In the genomic region with DNA sequence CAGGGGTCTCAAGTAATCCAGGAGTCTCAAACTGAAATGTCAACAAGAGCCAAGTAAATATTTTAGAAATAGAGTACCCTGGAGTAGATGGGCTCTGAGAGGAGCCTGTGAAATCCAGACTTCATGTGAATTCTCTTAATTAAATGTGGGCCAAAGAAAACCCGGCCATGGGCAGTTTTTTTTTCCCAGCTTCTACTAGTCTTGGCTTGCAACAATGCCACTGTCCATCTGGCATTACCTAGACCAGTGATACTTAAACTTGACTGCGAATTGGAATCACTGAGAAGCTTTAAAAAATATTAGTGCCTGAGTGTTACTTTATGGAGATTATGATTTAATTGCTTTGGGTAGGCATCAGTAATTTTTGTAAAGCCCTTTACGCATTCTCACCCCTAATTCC, we compare ENCODE assay signal across 26 cellular contexts.
DNase-seq lines count a peak whose midpoint lies in the region; ATAC-seq, FAIRE-seq and TF ChIP-seq lines count a peak whose summit lies in the region.
"Had no signal": no experiment of that assay in that cellular context is flagged by ENCODE, and none has a peak within 500 bp of the region (broad histone marks: within the 10 kb centered on the region; RNA-seq: fewer than 3 reads in every experiment).

No MANE protein-coding gene starts in this region.

- H3K4me2 ChIP-seq in HepG2 (ENCODE audit: low read depth, low read length) = no peak overlapping the region
- H3K4me2 ChIP-seq: A549; BLaER1 treated with 17β-estradiol and CSF1 and Interleukin-3, amounts not matched to agents 10 nM and 100 nM had no signal

- intact Hi-C loops in HepG2 (cut with micrococcal nuclease; ENCODE audit: unreplicated experiment) (no loop called here), right lobe of liver (cut with DNase I) (no loop called here)

- H3K36me3 ChIP-seq in HepG2 (replicated peaks in 1 of 2; ENCODE audit: control insufficient read depth in 1 of 2, insufficient read depth in 2 of 2, low read length in 2 of 2) = peaks cover 6 to 12% of the 10 kb centered on the region in 2 experiments; a peak in 4 of 5 replicates
- peaks cover 2 to 13% (median 6%) of the 10 kb centered on the region in 4 donors for H3K36me3 ChIP-seq in right lobe of liver
- peaks cover 29% of the 10 kb centered on the region for H3K36me3 ChIP-seq in right atrium auricular region

- H3K9ac ChIP-seq in HepG2 (ENCODE audit: insufficient read depth, low read depth, low read length) = no peak overlapping the region
- H3K9ac ChIP-seq: BLaER1 treated with 17β-estradiol and CSF1 and Interleukin-3, amounts not matched to agents 10 nM and 100 nM had no signal

- TF ChIP-seq EP300 in HepG2 (IDR thresholded peaks at IDR 0.05; ENCODE audit: low read depth in 2 of 2, low read length in 2 of 2) = no peak
- no peak for TF ChIP-seq EP300 in HepG2 (CRISPR knock-in tag; IDR thresholded peaks at IDR 0.05; ENCODE audit: borderline replicate concordance)

- H2AFZ ChIP-seq in HepG2 (ENCODE audit: low read length) = no peak overlapping the region

- H3K4me3 ChIP-seq in HepG2 (replicated peaks in 1 of 3; ENCODE audit: insufficient read depth in 1 of 3, low read depth in 2 of 3, low read length in 3 of 3) = no peak overlapping the region
- H3K4me3 ChIP-seq in right lobe of liver = no peak overlapping the region
- no peak overlapping the region for H3K4me3 ChIP-seq in right atrium auricular region
- H3K4me3 ChIP-seq: A549; BLaER1 treated with 17β-estradiol and CSF1 and Interleukin-3, amounts not matched to agents 10 nM and 100 nM had no signal

- CTCF ChIA-PET in HepG2 (lab: Yijun Ruan, JAX; ENCODE audit: low intra/inter-chr PET ratio, low total read pairs) = no interaction called here

- in situ Hi-C loops in HepG2 (cut with HindIII; ENCODE audit: extremely low pct_ligation_motif_present, low pct_unique_long_range_greater_than_20kb) = no loop called here

- H3K9me3 ChIP-seq in HepG2 (ENCODE audit: low read length) = no peaks in the 10 kb centered on the region
- no peaks in the 10 kb centered on the region for H3K9me3 ChIP-seq in right lobe of liver
- H3K9me3 ChIP-seq in T-helper 17 cell (ENCODE audit: control insufficient read depth, low read length, poor library complexity, severe bottlenecking) = no peaks in the 10 kb centered on the region
- no peaks in the 10 kb centered on the region for H3K9me3 ChIP-seq in right atrium auricular region
- H3K9me3 ChIP-seq: A549; BE2C; BLaER1 treated with 17β-estradiol and CSF1 and Interleukin-3, amounts not matched to agents 10 nM and 100 nM had no signal

- BruUV-seq in HepG2 (replicated peaks; lab: Mats Ljungman, UMichigan) = no TSS peak

- no peaks in the 10 kb centered on the region for H3K27me3 ChIP-seq in HepG2 (ENCODE audit: control insufficient read depth in 1 of 2, insufficient read depth in 2 of 2, low read length in 2 of 2)
- no peaks in the 10 kb centered on the region for H3K27me3 ChIP-seq in right lobe of liver
- no peaks in the 10 kb centered on the region for H3K27me3 ChIP-seq in right atrium auricular region
- H3K27me3 ChIP-seq: BE2C; BLaER1 treated with 17β-estradiol and CSF1 and Interleukin-3, amounts not matched to agents 10 nM and 100 nM had no signal

- no peaks in the 10 kb centered on the region for H3K79me2 ChIP-seq in HepG2 (ENCODE audit: insufficient read depth, low read length)

- H3K4me3 Mint-ChIP-seq in T-helper 17 cell = no peak overlapping the region
- H3K4me3 Mint-ChIP-seq: CD14-positive monocyte; CD4-positive, alpha-beta T cell; CD8-positive, alpha-beta memory T cell had no signal

- TF ChIP-seq POLR2A in HepG2 (IDR thresholded peaks at IDR 0.05; ENCODE audit: insufficient read depth in 1 of 2, low read depth in 2 of 2, low read length in 2 of 2) (no peak), right lobe of liver (IDR thresholded peaks at IDR 0.05) (no peak)

- no peaks in the 10 kb centered on the region for H4K20me1 ChIP-seq in HepG2 (ENCODE audit: insufficient read depth, low read length)

- ATAC-seq in HepG2 (no peak), right lobe of liver (no peak), T-helper 17 cell (no peak), HG02840 (IDR thresholded peaks at IDR 0.05; ENCODE audit: low FRiP score, unreplicated experiment) (no peak)
- ATAC-seq: A549 had no signal

- H3K36me3 Mint-ChIP-seq in T-helper 17 cell (ENCODE audit: low read depth) = peaks cover 7% of the 10 kb centered on the region

- H3K27me3 Mint-ChIP-seq in T-helper 17 cell = no peaks in the 10 kb centered on the region
- H3K27me3 Mint-ChIP-seq: CD4-positive, alpha-beta T cell; CD8-positive, alpha-beta memory T cell had no signal

- TF ChIP-seq CTCF in HepG2 (CRISPR knock-in tag; IDR thresholded peaks at IDR 0.05) (no peak), right lobe of liver (IDR thresholded peaks at IDR 0.05) (no peak), right atrium auricular region (IDR thresholded peaks at IDR 0.05) (no peak)

- H3K27ac ChIP-seq in HepG2 (ENCODE audit: extremely low read length, insufficient read depth, low read length) (no peak overlapping the region), right lobe of liver (no peak overlapping the region), right atrium auricular region (no peak overlapping the region)
- H3K27ac ChIP-seq: A549; BLaER1 treated with 17β-estradiol and CSF1 and Interleukin-3, amounts not matched to agents 10 nM and 100 nM had no signal

- 100% methylated on average over 3 of the region's 3 CpGs for WGBS in HepG2 (ENCODE audit: low lambda C conversion rate)
- WGBS in right lobe of liver (ENCODE audit: insufficient coverage, low coverage, low lambda C conversion rate, missing lambda C conversion rate) = 97% methylated on average over 3 of the region's 3 CpGs

- H3K4me1 Mint-ChIP-seq in T-helper 17 cell = peaks cover 12% of the 10 kb centered on the region

- no peaks in the 10 kb centered on the region for H3K4me1 ChIP-seq in HepG2 (ENCODE audit: insufficient read depth, low read length)
- no peaks in the 10 kb centered on the region for H3K4me1 ChIP-seq in right lobe of liver
- peaks cover 0 to 8% of the 10 kb centered on the region in 2 donors for H3K4me1 ChIP-seq in right atrium auricular region
- H3K4me1 ChIP-seq: A549; BE2C; BLaER1 treated with 17β-estradiol and CSF1 and Interleukin-3, amounts not matched to agents 10 nM and 100 nM had no signal

- no peak for FAIRE-seq in HepG2 (lab: Jason Lieb, UNC)
- FAIRE-seq: A549, D721Med, GM12891, GM18507, H1 had no signal

- no peak for TF ChIP-seq RAD21 in HepG2 (CRISPR knock-in tag; IDR thresholded peaks at IDR 0.05)

- peak overlapping the region; percentile 74 for H3K27ac Mint-ChIP-seq in T-helper 17 cell
- H3K27ac Mint-ChIP-seq: CD14-positive monocyte had no signal

- no peak for DNase-seq in HepG2 (ENCODE audit: low spot score)
- no peak for DNase-seq in right lobe of liver
- DNase-seq in T-helper 17 cell = no peak
- DNase-seq in cerebellum (ENCODE audit: low spot score) = peak; percentile 36
- no peak for DNase-seq in right atrium auricular region (ENCODE audit: low spot score)
- DNase-seq in UCSD-AML1 (lab: John Stamatoyannopoulos, UW; ENCODE audit: unreplicated experiment) = no peak
- DNase-seq: 8988T; ACHN; AML-193; BE2C; CD4-positive, alpha-beta T cell; CD8-positive, alpha-beta memory T cell; DMS 273 treated with DMSO at 0.1 percent for 48 hours; DMS79; EL; GF-D8; H7; HCEC 1CT had no signal

- POLR2A ChIA-PET in HepG2 (lab: Yijun Ruan, JAX) = no interaction called here

TF ChIP-seq in HepG2, 621 proteins besides CTCF, POLR2A, EP300 and RAD21:
- TF ChIP-seq AKAP8 (CRISPR knock-in tag; IDR thresholded peaks at IDR 0.05) (no peak), POLR2G (IDR thresholded peaks at IDR 0.05; ENCODE audit: low read depth, low read length) (peak; percentile 39), ZNF772 (CRISPR knock-in tag; IDR thresholded peaks at IDR 0.05) (no peak)
- TF ChIP-seq, protein P1, sequence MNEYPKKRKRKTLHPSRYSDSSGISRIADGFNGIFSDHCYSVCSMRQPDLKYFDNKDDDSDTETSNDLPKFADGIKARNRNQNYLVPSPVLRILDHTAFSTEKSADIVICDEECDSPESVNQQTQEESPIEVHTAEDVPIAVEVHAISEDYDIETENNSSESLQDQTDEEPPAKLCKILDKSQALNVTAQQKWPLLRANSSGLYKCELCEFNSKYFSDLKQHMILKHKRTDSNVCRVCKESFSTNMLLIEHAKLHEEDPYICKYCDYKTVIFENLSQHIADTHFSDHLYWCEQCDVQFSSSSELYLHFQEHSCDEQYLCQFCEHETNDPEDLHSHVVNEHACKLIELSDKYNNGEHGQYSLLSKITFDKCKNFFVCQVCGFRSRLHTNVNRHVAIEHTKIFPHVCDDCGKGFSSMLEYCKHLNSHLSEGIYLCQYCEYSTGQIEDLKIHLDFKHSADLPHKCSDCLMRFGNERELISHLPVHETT (CRISPR knock-in tag; conservative IDR thresholded peaks at IDR 0.05) = no peak
